Comparison of ENCODE assay signal across 11 cellular contexts in the genomic region with DNA sequence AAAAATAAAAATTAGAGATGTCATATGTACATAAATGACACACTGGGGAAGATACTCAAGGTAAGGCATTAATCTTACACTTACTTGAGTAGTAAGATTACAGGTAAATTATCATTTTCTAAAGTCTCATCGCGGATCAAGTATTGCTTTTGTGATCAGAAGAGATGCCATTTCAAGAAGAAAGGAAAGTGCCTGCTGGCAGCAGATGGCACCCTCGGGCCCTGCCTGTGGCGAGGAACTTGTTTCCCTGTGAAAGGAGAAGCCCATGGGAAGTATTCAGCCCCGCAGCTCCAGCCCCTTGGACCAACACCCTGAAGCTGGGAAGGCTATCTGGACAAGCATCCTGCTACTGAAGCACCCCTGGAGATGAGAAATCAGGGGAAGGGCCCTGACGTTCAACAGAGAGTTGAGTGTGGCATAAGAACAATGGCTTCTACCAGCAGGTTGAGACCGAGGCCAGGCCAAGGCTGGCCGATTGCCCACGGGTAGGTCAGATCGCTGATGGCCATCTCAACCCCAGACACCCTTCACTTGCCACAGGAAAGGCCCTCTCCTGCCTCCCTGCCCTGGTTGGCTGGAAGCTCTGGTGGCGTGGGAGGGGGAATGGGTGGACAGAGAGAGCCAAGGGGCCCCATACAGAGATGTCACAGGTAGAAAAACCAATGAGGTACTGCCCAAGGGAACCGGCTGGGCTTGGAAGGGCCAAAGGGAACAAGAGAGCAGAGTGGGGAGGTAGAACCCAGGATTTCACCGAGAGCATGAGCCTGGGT. TPM values are rescaled to one million over a fixed set of nuclear protein-coding genes. Genes with fewer than 3 reads are reported as not detected.
DNase-seq lines count a peak whose midpoint lies in the region; ATAC-seq and TF ChIP-seq lines count a peak whose summit lies in the region.
"Had no signal": no experiment of that assay in that cellular context is flagged by ENCODE, and none has a peak within 500 bp of the region (broad histone marks: within the 10 kb centered on the region; RNA-seq: fewer than 3 reads in every experiment).

No MANE protein-coding gene starts in this region.

- H3K27me3 ChIP-seq in A673 (replicated peaks; ENCODE audit: insufficient read depth, low read depth, low read length, poor library complexity) = no peaks in the 10 kb centered on the region
- no peaks in the 10 kb centered on the region for H3K27me3 ChIP-seq in WERI-Rb-1 (ENCODE audit: insufficient read depth, low read depth, severe bottlenecking)

- H3K4me3 ChIP-seq in A673 (ENCODE audit: low read depth, low read length, poor library complexity, severe bottlenecking) (no peak overlapping the region), WERI-Rb-1 (ENCODE audit: low read depth, low read length) (no peak overlapping the region)
- H3K4me3 ChIP-seq: lung had no signal

- TF ChIP-seq CTCF in A673 (conservative IDR thresholded peaks at IDR 0.05; ENCODE audit: low read depth, low read length) (peak; percentile 43; the same call in 1 of the 2 replicates), WERI-Rb-1 (IDR thresholded peaks at IDR 0.05; ENCODE audit: low read depth, low read length) (0 out of 2 replicates have a peak, but pooled peaks have one; percentile 19)

- POLR2A ChIA-PET in A673 (lab: Charles Lee; ENCODE audit: low non-redundant PET) = no interaction called here

- H3K9me3 ChIP-seq in A673 (ENCODE audit: low read depth, low read length, poor library complexity, severe bottlenecking) (no peaks in the 10 kb centered on the region), WERI-Rb-1 (ENCODE audit: severe bottlenecking) (no peaks in the 10 kb centered on the region)

- no TSS peak for BruUV-seq in A673 (replicated peaks; lab: Mats Ljungman, UMichigan)

- ATAC-seq in left colon = peak; percentile 69
- ATAC-seq in GM21576 (IDR thresholded peaks at IDR 0.05; ENCODE audit: unreplicated experiment) = no peak
- no peak for ATAC-seq in HG02610 (IDR thresholded peaks at IDR 0.05; ENCODE audit: unreplicated experiment)
- ATAC-seq: foreskin keratinocyte had no signal

- H3K36me3 ChIP-seq in A673 (ENCODE audit: insufficient read depth, low read length, poor library complexity, severe bottlenecking) (no peaks in the 10 kb centered on the region), WERI-Rb-1 (no peaks in the 10 kb centered on the region)

- intact Hi-C loops in A673 (cut with micrococcal nuclease; ENCODE audit: unreplicated experiment) (no loop called here), left colon (cut with DNase I, micrococcal nuclease) (no loop called here)

- H3K27ac ChIP-seq in A673 (ENCODE audit: low read depth, low read length, poor library complexity, severe bottlenecking) = no peak overlapping the region
- no peak overlapping the region for H3K27ac ChIP-seq in WERI-Rb-1
- H3K27ac ChIP-seq: foreskin keratinocyte had no signal

- H3K4me1 ChIP-seq in A673 (ENCODE audit: insufficient read depth, low read length, poor library complexity, severe bottlenecking) = no peaks in the 10 kb centered on the region
- H3K4me1 ChIP-seq: foreskin keratinocyte had no signal

- CTCF ChIA-PET in A673 (lab: Charles Lee) = no interaction called here

- peak; percentile 20 for DNase-seq in A673 (ENCODE audit: low spot score)
- DNase-seq in COLO668 (lab: John Stamatoyannopoulos, UW; ENCODE audit: unreplicated experiment) = peak; percentile 21
- no peak for DNase-seq in WERI-Rb-1
- no peak for DNase-seq in left colon
- DNase-seq in NCI-H2029 treated with DMSO at 0.1 percent for 48 hours (lab: John Stamatoyannopoulos, UW) = no peak
- DNase-seq in cortex of kidney (lab: John Stamatoyannopoulos, UW) = no peak
- DNase-seq: foreskin keratinocyte, GDM1 had no signal

RNA-seq across cellular contexts. Expression of a gene that starts 18.8 kb away (rescaled TPM):
- total RNA-seq in A673 (2021) (9.1 and 12.7 TPM in 2 replicates), left colon (10 to 100 TPM; 33.1 to 49.8 TPM)

RNA-seq across cellular contexts. Expression of a gene that starts 38.8 kb away (rescaled TPM):
- total RNA-seq in A673 (2021) (25.6 and 27.7 TPM in 2 replicates), left colon (1 to 10 TPM; 7.7 to 9.7 TPM)

RNA-seq across cellular contexts. Expression of a gene that starts 38.8 kb away (rescaled TPM):
- 2.5 and 4.0 TPM in 2 replicates for total RNA-seq in A673 (2021)
- 1 to 10 TPM; 1.3 to 3.1 TPM for total RNA-seq in left colon

Comparison
In these comparisons a context has a peak if more than half of its experiments do, and no peak if none do; other contexts are left out.
1. DNase-seq: peak in A673 (single experiment) and COLO668 (single experiment); none in WERI-Rb-1 (single experiment), left colon (0 of 2), NCI-H2029 treated with DMSO at 0.1 percent for 48 hours (single experiment) and cortex of kidney (single experiment).